Comparison of ENCODE assay signal across 1 cellular context in genomic region chr22:28931844-28932561, GRCh38.
A peak's percentile ranks its signal among the peaks of the same experiment; 100 is the strongest.
TF ChIP-seq lines count a peak whose summit lies in the region.

No MANE protein-coding gene starts in this region.

TF ChIP-seq in HepG2, 621 proteins besides CTCF, POLR2A, EP300 and RAD21 (continued from another document and continues in another):
- TF ChIP-seq ZBTB4 (CRISPR knock-in tag; IDR thresholded peaks at IDR 0.05; ENCODE audit: borderline replicate concordance) (no peak), IKZF5 (CRISPR knock-in tag; IDR thresholded peaks at IDR 0.05) (no peak; the same call in 1 of the 2 replicates), ZNF318 (CRISPR knock-in tag; IDR thresholded peaks at IDR 0.05) (no peak), NR3C1 (CRISPR knock-in tag; IDR thresholded peaks at IDR 0.05) (no peak), ZKSCAN5 (CRISPR knock-in tag; IDR thresholded peaks at IDR 0.05) (no peak), ZNF441 (CRISPR knock-in tag; IDR thresholded peaks at IDR 0.05; ENCODE audit: borderline replicate concordance) (no peak), ZNF850 (CRISPR knock-in tag; conservative IDR thresholded peaks at IDR 0.05) (no peak), ISX (CRISPR knock-in tag; conservative IDR thresholded peaks at IDR 0.05) (no peak), DMAP1 (CRISPR knock-in tag; IDR thresholded peaks at IDR 0.05) (no peak), TBX3 (IDR thresholded peaks at IDR 0.05; ENCODE audit: borderline replicate concordance) (no peak), ZNF335 (CRISPR knock-in tag; IDR thresholded peaks at IDR 0.05) (0 out of 2 replicates have a peak, but pooled peaks have one; percentile 19), ZHX1 (CRISPR knock-in tag; IDR thresholded peaks at IDR 0.05; ENCODE audit: low read depth) (no peak), SRSF1 (optimal IDR thresholded peaks at IDR 0.05; ENCODE audit: low read depth, low read length) (no peak), GZF1 (CRISPR knock-in tag; IDR thresholded peaks at IDR 0.05) (no peak), ZNF263 (CRISPR knock-in tag; IDR thresholded peaks at IDR 0.05) (no peak), IKZF4 (CRISPR knock-in tag; IDR thresholded peaks at IDR 0.05; ENCODE audit: borderline replicate concordance, low read depth, not compliant biosample characterization) (no peak), ZNF232 (CRISPR knock-in tag; IDR thresholded peaks at IDR 0.05; ENCODE audit: borderline replicate concordance) (no peak), SAFB2 (CRISPR knock-in tag; IDR thresholded peaks at IDR 0.05; ENCODE audit: borderline replicate concordance, low read depth) (no peak), JDP2 (CRISPR knock-in tag; IDR thresholded peaks at IDR 0.05; ENCODE audit: borderline replicate concordance) (no peak), SMARCC2 (IDR thresholded peaks at IDR 0.05) (no peak), KLF16 (CRISPR knock-in tag; IDR thresholded peaks at IDR 0.05) (no peak), TAF15 (IDR thresholded peaks at IDR 0.05; ENCODE audit: low read depth, low read length, poor library complexity, severe bottlenecking) (no peak), RNF2 (conservative IDR thresholded peaks at IDR 0.05; ENCODE audit: low read depth) (no peak), ZNF414 (CRISPR knock-in tag; IDR thresholded peaks at IDR 0.05) (no peak), PTBP1 (IDR thresholded peaks at IDR 0.05; ENCODE audit: low read depth, low read length, poor library complexity, severe bottlenecking) (no peak), BORCS8-MEF2B (CRISPR knock-in tag; IDR thresholded peaks at IDR 0.05) (no peak), ZBTB34 (CRISPR knock-in tag; IDR thresholded peaks at IDR 0.05) (no peak), ZBTB3 (CRISPR knock-in tag; IDR thresholded peaks at IDR 0.05; ENCODE audit: borderline replicate concordance, low read depth) (no peak; the same call in 1 of the 2 replicates), ZSCAN21 (CRISPR knock-in tag; IDR thresholded peaks at IDR 0.05; ENCODE audit: borderline replicate concordance) (no peak), HNF4A (CRISPR knock-in tag; IDR thresholded peaks at IDR 0.05) (peak; percentile 75; the same call in 1 of the 2 replicates), CEBPB (IDR thresholded peaks at IDR 0.05; ENCODE audit: borderline replicate concordance, low read depth, low read length) (no peak), ZNF180 (CRISPR knock-in tag; IDR thresholded peaks at IDR 0.05; ENCODE audit: borderline replicate concordance, low read depth) (no peak), ETV6 (CRISPR knock-in tag; conservative IDR thresholded peaks at IDR 0.05) (no peak), AFF4 (CRISPR knock-in tag; IDR thresholded peaks at IDR 0.05) (0 out of 2 replicates have a peak, but pooled peaks have one; percentile 18), RELA (CRISPR knock-in tag; IDR thresholded peaks at IDR 0.05) (no peak), SOX5 (CRISPR knock-in tag; IDR thresholded peaks at IDR 0.05; ENCODE audit: borderline replicate concordance) (peak; percentile 40), AGO1 (IDR thresholded peaks at IDR 0.05; ENCODE audit: low read depth, low read length, poor library complexity, severe bottlenecking) (no peak)
